8 cellular contexts compared by ENCODE assay signal in genomic region chr13:113225515-113225914, GRCh38.
"Had no signal": no experiment of that assay in that cellular context is flagged by ENCODE, and none has a peak within 500 bp of the region (broad histone marks: within the 10 kb centered on the region; RNA-seq: fewer than 3 reads in every experiment).

No MANE protein-coding gene starts in this region.

- H3K9me3 Mint-ChIP-seq: GM23338, H9 had no signal

- FAIRE-seq: H1, H54, HTR-8/SVneo, K562 had no signal

- ATAC-seq: GM23338, K562 had no signal

- H3K27ac Mint-ChIP-seq: GM23338 had no signal

- DNase-seq: H9, HCEC 1CT, IMR-90 had no signal

- H3K4me3 ChIP-seq: GM23338, K562 had no signal

- H3K4me1 Mint-ChIP-seq: GM23338, H9 had no signal

- H3K4me3 Mint-ChIP-seq: GM23338, H9 had no signal
